Comparison of ENCODE assay signal across 18 cellular contexts in genomic region chr2:239130041-239130440, GRCh38.
"Had no signal": no experiment of that assay in that cellular context is flagged by ENCODE, and none has a peak within 500 bp of the region (broad histone marks: within the 10 kb centered on the region; RNA-seq: fewer than 3 reads in every experiment).

No MANE protein-coding gene starts in this region.

- H3K4me3 ChIP-seq: coronary artery, mucosa of descending colon, pancreas, testis, transverse colon, upper lobe of right lung, uterus had no signal

- H3K4me1 ChIP-seq: pancreas, testis, transverse colon, upper lobe of right lung, uterus had no signal

- H3K36me3 ChIP-seq: uterus had no signal

- H3K9me3 ChIP-seq: mucosa of descending colon, neutrophil, pancreas, testis, transverse colon, upper lobe of right lung, uterus had no signal

- H3K27ac ChIP-seq: coronary artery, neutrophil, pancreas, testis, transverse colon, upper lobe of right lung, uterus had no signal

- H3K27me3 ChIP-seq: neutrophil, pancreas, testis, transverse colon, upper lobe of right lung, uterus had no signal

- DNase-seq: dermis blood vessel endothelial cell; hypothalamus; immature natural killer cell; islet precursor cell; kidney glomerular epithelial cell; mesenchymal stem cell; naive B cell; retina; stimulated activated CD4-positive, alpha-beta T cell treated with anti-CD3 and anti-CD28 coated beads, Interleukin-4, amount 100 ng/mL, for 4 hours; stimulated activated naive CD8-positive, alpha-beta T cell treated with anti-CD3 and anti-CD28 coated beads, Interleukin-15, Interleukin-2, amounts not matched to agents 100 U/mL and 50 U/mL, for 24 hours; testis; transverse colon; upper lobe of right lung; uterus had no signal
